21 cellular contexts compared by ENCODE assay signal in genomic region chr15:77544162-77544561, GRCh38.
DNase-seq lines count a peak whose midpoint lies in the region; FAIRE-seq and TF ChIP-seq lines count a peak whose summit lies in the region.
"Had no signal": no experiment of that assay in that cellular context is flagged by ENCODE, and none has a peak within 500 bp of the region (broad histone marks: within the 10 kb centered on the region; RNA-seq: fewer than 3 reads in every experiment).

No MANE protein-coding gene starts in this region.

- peak overlapping the region; percentile 77 for H3K4me3 Mint-ChIP-seq in T-helper 2 cell treated with Interferon-gamma antibody and Interleukin-4, amounts not matched to agents 5 μg/mL and 100 μg/mL, for 36 hours
- no peak overlapping the region for H3K4me3 Mint-ChIP-seq in dendritic cell treated with granulocyte-macrophage colony-stimulating factor and Interleukin-4, amounts not matched to agents 40 ng/mL and 50 ng/mL, for 4 days
- peak overlapping the region in 2 of 3 experiments; percentile 1 to 28 for H3K4me3 Mint-ChIP-seq in nephron

- H4K20me1 ChIP-seq in KMS-11 (ENCODE audit: insufficient read depth), result no peaks in the 10 kb centered on the region

- peaks cover 20% of the 10 kb centered on the region; the same call in 1 of the 2 replicates for H3K27me3 ChIP-seq in KMS-11 (ENCODE audit: insufficient read depth, low read depth)
- H3K27me3 ChIP-seq: BE2C, uterus had no signal

- H3K36me3 ChIP-seq in KMS-11 (ENCODE audit: insufficient read depth), result no peaks in the 10 kb centered on the region
- H3K36me3 ChIP-seq: BE2C, neutrophil, uterus had no signal

- FAIRE-seq in H54 (lab: Jason Lieb, UNC), result no peak
- FAIRE-seq: A204.1, G401.6 had no signal

- H2AFZ ChIP-seq in KMS-11 (ENCODE audit: low read depth), result peak overlapping the region; percentile 97

- H3K79me2 ChIP-seq in KMS-11 (ENCODE audit: insufficient read depth, low read depth), result no peaks in the 10 kb centered on the region

- peak overlapping the region; percentile 93; the same call in 1 of the 2 replicates for H3K4me2 ChIP-seq in KMS-11

- DNase-seq in T-helper 2 cell treated with Interferon-gamma antibody and Interleukin-4, amounts not matched to agents 5 μg/mL and 100 μg/mL, for 36 hours (ENCODE audit: low spot score), result no peak
- DNase-seq in T-helper 2 cell, result no peak
- DNase-seq in mesenteric fat pad (ENCODE audit: low spot score), result no peak
- DNase-seq in GOT3 (lab: John Stamatoyannopoulos, UW), result no peak
- no peak for DNase-seq in H54 (ENCODE audit: insufficient read length, low spot score)
- DNase-seq: BE2C, cortex of kidney, DMS 273 treated with DMSO at 0.1 percent for 48 hours, left colon, MV-4-11, NCI-H187, NCI-H774, T1000, uterus had no signal

- TF ChIP-seq CTCF in KMS-11 (conservative IDR thresholded peaks at IDR 0.05; ENCODE audit: low read depth, low read length), result no peak
- TF ChIP-seq CTCF in nephron (IDR thresholded peaks at IDR 0.05; ENCODE audit: unreplicated experiment in 3 of 3), result no peak

- no peak overlapping the region for H3K27ac Mint-ChIP-seq in T-helper 2 cell treated with Interferon-gamma antibody and Interleukin-4, amounts not matched to agents 5 μg/mL and 100 μg/mL, for 36 hours
- H3K27ac Mint-ChIP-seq in dendritic cell treated with granulocyte-macrophage colony-stimulating factor and Interleukin-4, amounts not matched to agents 40 ng/mL and 50 ng/mL, for 4 days, result peak overlapping the region; percentile 31
- peak overlapping the region in 1 of 3 experiments; percentile 83 for H3K27ac Mint-ChIP-seq in nephron
- H3K27ac Mint-ChIP-seq: mesothelial cell of epicardium had no signal

- H3K4me1 ChIP-seq in KMS-11 (ENCODE audit: low read depth, poor library complexity, severe bottlenecking), result no peaks in the 10 kb centered on the region
- H3K4me1 ChIP-seq: uterus had no signal

- peaks cover 7% of the 10 kb centered on the region for H3K4me1 Mint-ChIP-seq in T-helper 2 cell treated with Interferon-gamma antibody and Interleukin-4, amounts not matched to agents 5 μg/mL and 100 μg/mL, for 36 hours (ENCODE audit: low read depth)
- peaks cover 39% of the 10 kb centered on the region for H3K4me1 Mint-ChIP-seq in dendritic cell treated with granulocyte-macrophage colony-stimulating factor and Interleukin-4, amounts not matched to agents 40 ng/mL and 50 ng/mL, for 4 days (ENCODE audit: low read depth)
- H3K4me1 Mint-ChIP-seq in nephron, result peaks cover 37% of the 10 kb centered on the region

- H3K27me3 Mint-ChIP-seq in T-helper 2 cell treated with Interferon-gamma antibody and Interleukin-4, amounts not matched to agents 5 μg/mL and 100 μg/mL, for 36 hours (ENCODE audit: low read depth), result peaks cover 8% of the 10 kb centered on the region
- H3K27me3 Mint-ChIP-seq in dendritic cell treated with granulocyte-macrophage colony-stimulating factor and Interleukin-4, amounts not matched to agents 40 ng/mL and 50 ng/mL, for 4 days, result peaks cover 28% of the 10 kb centered on the region
- H3K27me3 Mint-ChIP-seq in nephron (ENCODE audit: low read depth), result peaks cover 22% of the 10 kb centered on the region

- no peak for TF ChIP-seq POLR2A in H54 (IDR thresholded peaks at IDR 0.05; ENCODE audit: low read depth, low read length)

- no peaks in the 10 kb centered on the region for H3K36me3 Mint-ChIP-seq in T-helper 2 cell treated with Interferon-gamma antibody and Interleukin-4, amounts not matched to agents 5 μg/mL and 100 μg/mL, for 36 hours (ENCODE audit: low read depth)
- no peaks in the 10 kb centered on the region for H3K36me3 Mint-ChIP-seq in dendritic cell treated with granulocyte-macrophage colony-stimulating factor and Interleukin-4, amounts not matched to agents 40 ng/mL and 50 ng/mL, for 4 days (ENCODE audit: low read depth)
- H3K36me3 Mint-ChIP-seq in nephron (ENCODE audit: low read depth), result no peaks in the 10 kb centered on the region
- H3K36me3 Mint-ChIP-seq: mesothelial cell of epicardium had no signal

- H3K4me3 ChIP-seq in KMS-11 (IDR thresholded peaks at IDR 0.05; ENCODE audit: insufficient read depth, low read depth, low read length), result no peak overlapping the region

- intact Hi-C loops in dendritic cell treated with granulocyte-macrophage colony-stimulating factor and Interleukin-4, amounts not matched to agents 40 ng/mL and 50 ng/mL, for 4 days (cut with micrococcal nuclease), result no loop called here

- no peak overlapping the region for H3K9ac ChIP-seq in KMS-11

- H3K27ac ChIP-seq in KMS-11, result no peak overlapping the region
- H3K27ac ChIP-seq: neutrophil had no signal

- no peaks in the 10 kb centered on the region for H3K9me3 Mint-ChIP-seq in T-helper 2 cell treated with Interferon-gamma antibody and Interleukin-4, amounts not matched to agents 5 μg/mL and 100 μg/mL, for 36 hours
- H3K9me3 Mint-ChIP-seq in dendritic cell treated with granulocyte-macrophage colony-stimulating factor and Interleukin-4, amounts not matched to agents 40 ng/mL and 50 ng/mL, for 4 days, result no peaks in the 10 kb centered on the region
- H3K9me3 Mint-ChIP-seq in nephron, result no peaks in the 10 kb centered on the region
